ENCODE assay signal across 8 cellular contexts in the genomic region with DNA sequence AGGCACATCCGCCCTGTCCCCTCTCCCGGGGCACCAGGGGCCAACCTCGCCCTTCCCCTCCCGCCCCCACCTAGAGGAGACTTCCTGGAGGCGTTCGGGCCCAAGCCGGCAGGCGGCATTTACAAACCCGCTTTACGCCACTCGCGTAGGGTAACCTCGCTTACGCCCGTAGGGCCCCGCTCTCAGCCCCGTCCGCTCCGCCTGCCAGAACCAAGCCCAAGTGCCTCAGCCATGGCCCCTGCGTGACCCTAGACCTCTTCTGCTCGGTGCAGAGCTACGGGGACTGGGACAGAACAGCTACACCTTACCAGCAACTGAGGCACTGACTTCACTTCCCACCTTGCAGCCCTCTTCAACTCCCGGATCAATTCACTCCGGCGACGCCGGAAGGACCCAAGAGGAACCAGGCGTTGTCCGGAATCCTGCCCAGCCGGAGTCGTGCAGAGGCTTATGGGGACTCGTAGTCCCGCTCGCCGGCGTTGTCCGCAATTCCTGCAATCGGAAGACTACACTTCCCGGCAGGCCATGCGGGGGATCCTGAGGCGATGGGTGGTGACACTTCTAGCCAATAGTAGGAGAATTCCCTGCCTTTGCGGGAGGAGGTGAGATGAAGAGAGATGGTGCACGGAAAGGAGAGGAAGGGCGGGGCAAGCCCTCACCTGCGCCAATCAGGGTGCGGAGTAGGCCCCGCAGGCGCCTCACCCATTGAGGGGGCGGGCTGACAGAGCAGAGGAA. TPM values are rescaled to one million over a fixed set of nuclear protein-coding genes. Genes with fewer than 3 reads are reported as not detected.
DNase-seq lines count a peak whose midpoint lies in the region; ATAC-seq and TF ChIP-seq lines count a peak whose summit lies in the region.

A gene (minus strand): TSS at position 395 of the 735 bp plus-strand sequence. CDS start 14,735 bp downstream, outside the sequence.

- H3K4me1 ChIP-seq in Caco-2 = 0 out of 2 replicates have a peak, but pooled peaks cover 6% of the 10 kb centered on the region

- no TSS peak for BruUV-seq in Caco-2 (replicated peaks; lab: Mats Ljungman, UMichigan)

- H3K9me3 ChIP-seq in Caco-2 = no peaks in the 10 kb centered on the region

- DNase-seq in Caco-2 (peak; percentile 97 to 98), HT1080 (ENCODE audit: low read depth) (peak; percentile 100), NOMO-1 (lab: John Stamatoyannopoulos, UW; ENCODE audit: unreplicated experiment in 2 of 2) (peak; percentile 100), lung microvascular endothelial cell (ENCODE audit: low read depth in 2 of 2) (peak; percentile 98)
- peak; percentile 94 to 97 (median 96) for DNase-seq in effector memory CD8-positive, alpha-beta T cell
- DNase-seq in stimulated activated CD4-positive, alpha-beta T cell treated with anti-CD3 and anti-CD28 coated beads, TNF-alpha, amount 100 ng/mL, for 48 hours (ENCODE audit: low read depth in 3 of 3) = peak; percentile 87 to 95 (median 89)

- peak; percentile 83 for ATAC-seq in GM21367 (IDR thresholded peaks at IDR 0.05; ENCODE audit: unreplicated experiment)
- peak; percentile 81 for ATAC-seq in effector memory CD8-positive, alpha-beta T cell (replicated peaks)

- no peaks in the 10 kb centered on the region for H3K36me3 ChIP-seq in Caco-2 (ENCODE audit: control insufficient read depth, insufficient read depth, low read length)

- H3K9me3 Mint-ChIP-seq in Caco-2 (ENCODE audit: unreplicated experiment) = no peaks in the 10 kb centered on the region
- no peaks in the 10 kb centered on the region for H3K9me3 Mint-ChIP-seq in effector memory CD8-positive, alpha-beta T cell

- H3K27me3 ChIP-seq in Caco-2 (replicated peaks; ENCODE audit: control insufficient read depth, insufficient read depth, low read length) = no peaks in the 10 kb centered on the region

- intact Hi-C loops in Caco-2 (cut with micrococcal nuclease; ENCODE audit: unreplicated experiment) = loop anchor here (1.0 to 5.0 kb wide), 4 partner anchors 17 to 148 kb away; no protein-coding TSS in a partner anchor

- POLR2A ChIA-PET in Caco-2 (lab: Charles Lee) = no interaction called here
- POLR2A ChIA-PET in activated CD8-positive, alpha-beta memory T cell treated with anti-CD3 and anti-CD28 coated beads for 36 hours (lab: Charles Lee) = no interaction called here

- CTCF ChIA-PET in Caco-2 (lab: Charles Lee) = interaction anchor here (0.6 to 1.6 kb wide), 6 partner anchors 10 to 1940 kb away, joined by 3 to 7 read pairs (median 3); no protein-coding TSS in a partner anchor
- CTCF ChIA-PET in activated CD8-positive, alpha-beta memory T cell treated with anti-CD3 and anti-CD28 coated beads for 36 hours (lab: Charles Lee) = no interaction called here

- peak within 1 kb of the TSS; percentile 84 for H3K4me3 ChIP-seq in Caco-2 (ENCODE audit: low read depth, low read length)

- no peak for TF ChIP-seq CTCF in Caco-2 (IDR thresholded peaks at IDR 0.05; ENCODE audit: insufficient read depth in 1 of 2, low read depth in 1 of 2, low read length in 1 of 2, severe bottlenecking in 1 of 2, unreplicated experiment in 1 of 2)

- H3K4me1 Mint-ChIP-seq in Caco-2 (ENCODE audit: low read depth, unreplicated experiment) = peaks cover 20% of the 10 kb centered on the region
- H3K4me1 Mint-ChIP-seq in effector memory CD8-positive, alpha-beta T cell (ENCODE audit: low read depth in 2 of 2) = peaks cover 19 to 31% of the 10 kb centered on the region in 2 donors

- H3K27me3 Mint-ChIP-seq in Caco-2 (ENCODE audit: insufficient read depth, unreplicated experiment) = no peaks in the 10 kb centered on the region
- H3K27me3 Mint-ChIP-seq in effector memory CD8-positive, alpha-beta T cell = no peaks in the 10 kb centered on the region

- no peak within 1 kb of the TSS for H3K4me3 Mint-ChIP-seq in Caco-2 (ENCODE audit: unreplicated experiment)
- no peak within 1 kb of the TSS for H3K4me3 Mint-ChIP-seq in effector memory CD8-positive, alpha-beta T cell

- no peaks in the 10 kb centered on the region for H3K36me3 Mint-ChIP-seq in Caco-2 (ENCODE audit: insufficient read depth, unreplicated experiment)
- H3K36me3 Mint-ChIP-seq in effector memory CD8-positive, alpha-beta T cell (ENCODE audit: insufficient read depth) = no peaks in the 10 kb centered on the region

- H3K27ac Mint-ChIP-seq in Caco-2 (ENCODE audit: unreplicated experiment) = no peak within 1 kb of the TSS
- H3K27ac Mint-ChIP-seq in effector memory CD8-positive, alpha-beta T cell = no peak within 1 kb of the TSS

RNA-seq across cellular contexts. Expression of the gene that starts here (rescaled TPM):
- total RNA-seq in Caco-2 (2022) = 65.7 and 65.8 TPM in 2 replicates
- 180 and 210 TPM in 2 replicates for total RNA-seq in HT1080 (2014; rRNA removed; shearing (Covaris generic))
- 140 and 155 TPM in 2 replicates for polyA plus RNA-seq in HT1080 (2015; cell fraction: cytosol; rRNA removed)
- polyA plus RNA-seq in HT1080 (2015; cell fraction: nucleus; rRNA removed) = 101 and 120 TPM in 2 replicates
- 10 to 100 TPM; 85.5 to 92.4 TPM for total RNA-seq in activated CD8-positive, alpha-beta memory T cell treated with anti-CD3 and anti-CD28 coated beads for 36 hours
- 42.9 and 48.2 TPM in 2 replicates for total RNA-seq in lung microvascular endothelial cell

Comparison
In these comparisons a context has a peak if more than half of its experiments do, and no peak if none do; other contexts are left out.
1. Peak in every context shown above with its lines: DNase-seq, ATAC-seq and H3K4me3 ChIP-seq.